ENCODE assay signal across 8 cellular contexts in the genomic region with DNA sequence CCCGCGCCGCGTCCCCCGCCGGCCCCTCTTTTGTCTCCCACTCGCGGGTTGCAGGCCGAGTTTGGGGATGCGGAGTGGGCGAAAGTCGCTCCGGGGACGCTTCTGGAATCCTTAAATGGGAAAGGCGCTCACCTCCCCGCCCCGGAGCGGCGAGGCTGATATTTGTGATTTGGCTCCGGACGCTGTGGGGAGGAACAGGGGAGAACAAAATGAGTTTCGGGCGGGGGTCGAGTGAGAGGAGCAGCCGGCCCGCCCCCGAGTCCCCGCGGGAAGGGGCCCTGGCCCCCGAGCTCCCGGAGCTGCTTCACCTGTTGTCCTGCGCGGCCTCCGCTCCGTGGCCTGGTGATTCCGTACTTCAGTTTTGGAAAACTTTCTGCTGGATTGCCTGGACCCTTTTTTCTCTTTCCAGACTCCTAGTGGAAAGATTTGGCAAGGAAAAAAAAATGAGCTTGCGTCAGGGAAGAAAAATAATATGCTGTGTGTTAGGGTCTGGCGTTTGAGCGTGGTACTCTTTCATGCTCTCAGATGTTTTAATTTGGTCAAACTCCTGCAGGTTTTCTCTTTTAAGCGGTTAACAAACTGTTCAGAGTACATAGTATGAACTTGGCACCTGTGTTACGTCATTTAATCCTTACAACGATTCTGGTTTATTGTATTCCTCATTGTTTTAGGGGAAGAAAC. TPM values are rescaled to one million over a fixed set of nuclear protein-coding genes. Genes with fewer than 3 reads are reported as not detected.
A peak's percentile ranks its signal among the peaks of the same experiment; 100 is the strongest.
DNase-seq lines count a peak whose midpoint lies in the region; FAIRE-seq and TF ChIP-seq lines count a peak whose summit lies in the region.

No MANE protein-coding gene starts in this region.

- peaks cover 27% of the 10 kb centered on the region for H4K20me1 ChIP-seq in OCI-LY3 (ENCODE audit: insufficient read depth, low read length)
- peaks cover 34% of the 10 kb centered on the region for H4K20me1 ChIP-seq in hepatocyte (ENCODE audit: insufficient read depth, poor library complexity, severe bottlenecking)

- WGBS in hepatocyte (ENCODE audit: low lambda C conversion rate, missing lambda C conversion rate), result under 1% methylated on average over 22 of the region's 42 CpGs
- 1 to 3% methylated on average over 42 of the region's 42 CpGs for WGBS in sigmoid colon, 2 donors

- no peak for TF ChIP-seq EP300 in sigmoid colon (IDR thresholded peaks at IDR 0.05)

- H3K36me3 ChIP-seq in OCI-LY3 (replicated peaks; ENCODE audit: low read depth, low read length), result no peaks in the 10 kb centered on the region
- H3K36me3 ChIP-seq in adipocyte (ENCODE audit: control insufficient read depth, insufficient read depth, low read length, severe bottlenecking), result no peaks in the 10 kb centered on the region
- no peaks in the 10 kb centered on the region for H3K36me3 ChIP-seq in hepatocyte (replicated peaks; ENCODE audit: insufficient read depth, low read depth)
- H3K36me3 ChIP-seq in sigmoid colon, result no peaks in the 10 kb centered on the region

- peaks cover 40% of the 10 kb centered on the region for H3K4me1 ChIP-seq in OCI-LY3 (ENCODE audit: low read length)
- H3K4me1 ChIP-seq in adipocyte (ENCODE audit: control insufficient read depth, insufficient read depth, low read length), result peaks cover 14% of the 10 kb centered on the region
- H3K4me1 ChIP-seq in hepatocyte (ENCODE audit: insufficient read depth), result peaks cover 26% of the 10 kb centered on the region
- H3K4me1 ChIP-seq in sigmoid colon, result peaks cover 0 to 63% (median 51%) of the 10 kb centered on the region in 4 donors

- H3K27ac ChIP-seq in OCI-LY3 (ENCODE audit: low read length), result peak overlapping the region; percentile 48
- H3K27ac ChIP-seq in hepatocyte, result peak overlapping the region; percentile 100
- peak overlapping the region; percentile 98 to 100 (median 99) for H3K27ac ChIP-seq in sigmoid colon

- H3K27me3 ChIP-seq in OCI-LY3 (ENCODE audit: low read depth, low read length) (no peaks in the 10 kb centered on the region), adipocyte (replicated peaks; ENCODE audit: control insufficient read depth, insufficient read depth, low read length) (no peaks in the 10 kb centered on the region), hepatocyte (no peaks in the 10 kb centered on the region), sigmoid colon (no peaks in the 10 kb centered on the region)

- peak; percentile 65 for FAIRE-seq in H54 (lab: Jason Lieb, UNC)

- H3K79me2 ChIP-seq in OCI-LY3 (ENCODE audit: low read length) (peaks cover 62% of the 10 kb centered on the region), hepatocyte (peaks cover 73% of the 10 kb centered on the region)

- intact Hi-C loops in sigmoid colon (cut with DNase I), result loop anchor here (1.0 kb wide), 2 partner anchors 24 to 46 kb away; no protein-coding TSS in a partner anchor

- H3K9ac ChIP-seq in OCI-LY3 (ENCODE audit: low read length) (peak overlapping the region; percentile 81), adipocyte (ENCODE audit: low read length) (peak overlapping the region; percentile 91)

- DNase-seq in C1 segment of cervical spinal cord (lab: John Stamatoyannopoulos, UW) (peak in 8 of 14 donors; percentile 16 to 73 (median 52)), H54 (ENCODE audit: insufficient read length, low spot score) (peak; percentile 38), adipocyte (ENCODE audit: low read depth) (peak; percentile 77), hepatocyte (ENCODE audit: low spot score) (peak; percentile 67), sigmoid colon (peak; percentile 82), GM19240 (ENCODE audit: insufficient read length, low spot score) (no peak), globus pallidus (ENCODE audit: low spot score) (no peak)

- H3K9me2 ChIP-seq in hepatocyte (replicated peaks; ENCODE audit: insufficient read depth), result no peaks in the 10 kb centered on the region

- H3K9me3 ChIP-seq in OCI-LY3 (ENCODE audit: insufficient read depth, low read length), result no peaks in the 10 kb centered on the region
- no peaks in the 10 kb centered on the region for H3K9me3 ChIP-seq in adipocyte (ENCODE audit: control insufficient read depth, low read length)
- no peaks in the 10 kb centered on the region for H3K9me3 ChIP-seq in hepatocyte (ENCODE audit: low read depth)
- no peaks in the 10 kb centered on the region for H3K9me3 ChIP-seq in sigmoid colon

- TF ChIP-seq POLR2A in H54 (IDR thresholded peaks at IDR 0.05; ENCODE audit: low read depth, low read length) (no peak), sigmoid colon (IDR thresholded peaks at IDR 0.05) (peak in 1 of 2 donors; percentile 33)

- TF ChIP-seq CTCF in OCI-LY3 (IDR thresholded peaks at IDR 0.05; ENCODE audit: low read depth, low read length), result no peak
- no peak for TF ChIP-seq CTCF in hepatocyte (IDR thresholded peaks at IDR 0.05; ENCODE audit: poor library complexity)
- peak in 3 of 4 experiments; percentile 14 to 43 (median 39) for TF ChIP-seq CTCF in sigmoid colon (IDR thresholded peaks at IDR 0.05)

- H3K4me2 ChIP-seq in OCI-LY3 (ENCODE audit: low read length) (peak overlapping the region; percentile 92), hepatocyte (peak overlapping the region; percentile 82)

- peak overlapping the region; percentile 91 for H3K4me3 ChIP-seq in OCI-LY3 (ENCODE audit: low read length)
- H3K4me3 ChIP-seq in adipocyte (ENCODE audit: low read length), result peak overlapping the region; percentile 90
- H3K4me3 ChIP-seq in hepatocyte, result peak overlapping the region; percentile 93
- H3K4me3 ChIP-seq in sigmoid colon, result peak overlapping the region; percentile 69 to 88 (median 83)

- H2AFZ ChIP-seq in OCI-LY3 (ENCODE audit: low read depth, low read length), result no peak overlapping the region
- H2AFZ ChIP-seq in hepatocyte, result peak overlapping the region; percentile 81

RNA-seq across cellular contexts. Expression of a gene that starts 0.8 kb away (rescaled TPM):
- total RNA-seq in hepatocyte (58.0 and 58.7 TPM in 2 replicates), sigmoid colon (100 to 1,000 TPM in 3 of 4 donors, 10 to 100 TPM in 1; 84.2 to 145 (median 120) TPM)
- polyA plus RNA-seq in hepatocyte (13.9 and 25.1 TPM in 2 replicates), sigmoid colon (10 to 100 TPM in 1 of 3 donors, 1 to 10 TPM in 2; 5.5 to 16.1 (median 7.8) TPM)

Comparison
In these comparisons a context has a peak if more than half of its experiments do, and no peak if none do; other contexts are left out.
1. DNase-seq: peak in C1 segment of cervical spinal cord (8 of 14), H54 (single experiment), adipocyte (single experiment), hepatocyte (single experiment) and sigmoid colon (single experiment); none in GM19240 (single experiment) and globus pallidus (single experiment).
2. H3K27ac ChIP-seq: peak in every context shown above with its lines; median percentile 100 in hepatocyte; 99 in sigmoid colon; 48 in OCI-LY3.
3. CTCF ChIP-seq: peak in sigmoid colon (3 of 4); none in OCI-LY3 (single experiment) and hepatocyte (single experiment).
4. Peak in every context shown above with its lines, with median percentiles within 50 percentile points of each other: H3K4me3 ChIP-seq.